Comparison of ENCODE assay signal across 1 cellular context in genomic region chr1:91091812-91092211, GRCh38.
TF ChIP-seq lines count a peak whose summit lies in the region.

No MANE protein-coding gene starts in this region.

TF ChIP-seq in HepG2, 621 proteins besides CTCF, POLR2A, EP300 and RAD21 (continued from another document):
- TF ChIP-seq RERE (CRISPR knock-in tag; IDR thresholded peaks at IDR 0.05; ENCODE audit: low read depth) (no peak), ATAD3A (CRISPR knock-in tag; IDR thresholded peaks at IDR 0.05) (no peak), ZNF775 (CRISPR knock-in tag; IDR thresholded peaks at IDR 0.05; ENCODE audit: borderline replicate concordance) (no peak), SRSF9 (IDR thresholded peaks at IDR 0.05; ENCODE audit: borderline replicate concordance, insufficient read depth, low read depth, low read length, poor library complexity, severe bottlenecking) (no peak), ZNF687 (CRISPR knock-in tag; IDR thresholded peaks at IDR 0.05) (no peak), ZNF816 (CRISPR knock-in tag; IDR thresholded peaks at IDR 0.05; ENCODE audit: borderline replicate concordance) (no peak), ZNF510 (CRISPR knock-in tag; IDR thresholded peaks at IDR 0.05; ENCODE audit: low read depth) (no peak), CHCHD3 (CRISPR knock-in tag; IDR thresholded peaks at IDR 0.05) (no peak), ZNF580 (CRISPR knock-in tag; IDR thresholded peaks at IDR 0.05; ENCODE audit: borderline replicate concordance, low read depth) (no peak), KDM2A (CRISPR knock-in tag; IDR thresholded peaks at IDR 0.05; ENCODE audit: borderline replicate concordance, low read depth) (no peak), ZNF672 (CRISPR knock-in tag; IDR thresholded peaks at IDR 0.05) (no peak)
